22 cellular contexts compared by ENCODE assay signal in genomic region chrX:17596051-17596450, GRCh38.
DNase-seq lines count a peak whose midpoint lies in the region; ATAC-seq and TF ChIP-seq lines count a peak whose summit lies in the region.
"Had no signal": no experiment of that assay in that cellular context is flagged by ENCODE, and none has a peak within 500 bp of the region (broad histone marks: within the 10 kb centered on the region; RNA-seq: fewer than 3 reads in every experiment).

No MANE protein-coding gene starts in this region.

- H3K4me3 Mint-ChIP-seq in progenitor cell of endocrine pancreas (ENCODE audit: low read depth) = no peak overlapping the region
- H3K4me3 Mint-ChIP-seq: activated CD4-positive, alpha-beta memory T cell treated with anti-CD3 and anti-CD28 coated beads, Interleukin-2, amount 10 ng/mL, durations not matched to agents 7 days and 5 days; CD8-positive, alpha-beta memory T cell; H9 had no signal

- DNase-seq in EH (ENCODE audit: low read depth) (peak; percentile 41), PC-9 (no peak), epithelial cell of proximal tubule (ENCODE audit: low read depth) (no peak), progenitor cell of endocrine pancreas (ENCODE audit: low spot score, unreplicated experiment) (no peak), SIG-M5 treated with dmso at 0.1 percent for 504 hours (lab: John Stamatoyannopoulos, UW; ENCODE audit: unreplicated experiment) (no peak), NCI-H1930 (lab: John Stamatoyannopoulos, UW) (no peak), NCI-H128 (lab: John Stamatoyannopoulos, UW; ENCODE audit: unreplicated experiment) (no peak)
- DNase-seq: activated CD4-positive, alpha-beta memory T cell treated with anti-CD3 and anti-CD28 coated beads, Interleukin-2, amount 10 ng/mL, durations not matched to agents 7 days and 5 days; amniotic stem cell; caudate nucleus; CD8-positive, alpha-beta memory T cell; DMS79 treated with DMSO at 0.1 percent for 48 hours; esophagus squamous epithelium; H9; left ventricle myocardium superior; NK-92 treated with Interleukin-12 subunit alpha and Interleukin-12 subunit beta, amount 100 ng/mL, for 24 hours; psoas muscle; stimulated activated naive CD4-positive, alpha-beta T cell treated with Interleukin-2 at 50 U/mL for 16 hours; T-helper 9 cell had no signal

- H3K9me2 ChIP-seq in PC-9 (ENCODE audit: insufficient read depth) = no peaks in the 10 kb centered on the region

- H3K9me3 Mint-ChIP-seq in progenitor cell of endocrine pancreas (ENCODE audit: low read depth) = no peaks in the 10 kb centered on the region
- H3K9me3 Mint-ChIP-seq: activated CD4-positive, alpha-beta memory T cell treated with anti-CD3 and anti-CD28 coated beads, Interleukin-2, amount 10 ng/mL, durations not matched to agents 7 days and 5 days; H9 had no signal

- intact Hi-C loops in PC-9 (cut with micrococcal nuclease; ENCODE audit: unreplicated experiment) = no loop called here

- no TSS peak for BruUV-seq in PC-9 (replicated peaks; lab: Mats Ljungman, UMichigan)

- 0 out of 2 replicates have a peak, but pooled peaks cover 16% of the 10 kb centered on the region for H3K79me2 ChIP-seq in PC-9 (ENCODE audit: low read depth)

- H3K4me1 Mint-ChIP-seq in progenitor cell of endocrine pancreas (ENCODE audit: low read depth) = peaks cover 62% of the 10 kb centered on the region

- CTCF ChIA-PET in PC-9 (lab: Charles Lee) = interaction anchor here (0.7 kb wide), 1 partner anchor 1251 kb away, joined by 3 read pairs; no protein-coding TSS in a partner anchor

- H3K27me3 ChIP-seq in PC-9 (ENCODE audit: insufficient read depth, low read depth) = no peaks in the 10 kb centered on the region
- H3K27me3 ChIP-seq: esophagus squamous epithelium, tibial nerve had no signal

- peaks cover 3% of the 10 kb centered on the region for H3K36me3 Mint-ChIP-seq in progenitor cell of endocrine pancreas (ENCODE audit: insufficient read depth)
- H3K36me3 Mint-ChIP-seq: CD8-positive, alpha-beta memory T cell had no signal

- TF ChIP-seq CTCF in PC-9 (conservative IDR thresholded peaks at IDR 0.05) = no peak
- no peak for TF ChIP-seq CTCF in epithelial cell of proximal tubule (conservative IDR thresholded peaks at IDR 0.05; ENCODE audit: low read depth, low read length)
- no peak for TF ChIP-seq CTCF in progenitor cell of endocrine pancreas (IDR thresholded peaks at IDR 0.05; ENCODE audit: unreplicated experiment)

- ATAC-seq in GM18498 (IDR thresholded peaks at IDR 0.05; ENCODE audit: unreplicated experiment) = no peak
- ATAC-seq: left ventricle myocardium superior, psoas muscle had no signal

- H3K4me2 ChIP-seq in PC-9 = peak overlapping the region; percentile 54

- H4K20me1 ChIP-seq in PC-9 (ENCODE audit: insufficient read depth) = no peaks in the 10 kb centered on the region

- H3K4me3 ChIP-seq in PC-9 (no peak overlapping the region), epithelial cell of proximal tubule (ENCODE audit: low read depth, low read length) (peak overlapping the region; percentile 21)
- H3K4me3 ChIP-seq: esophagus squamous epithelium, psoas muscle, skin epidermis, tibial nerve had no signal

- no peaks in the 10 kb centered on the region for H3K27me3 Mint-ChIP-seq in progenitor cell of endocrine pancreas

- peak overlapping the region; percentile 75 for H3K27ac ChIP-seq in PC-9
- H3K27ac ChIP-seq: psoas muscle had no signal

- POLR2A ChIA-PET in PC-9 (lab: Charles Lee; ENCODE audit: unreplicated experiment) = no interaction called here

- peaks cover 27% of the 10 kb centered on the region; the same call in 1 of the 2 replicates for H3F3A ChIP-seq in PC-9 (ENCODE audit: insufficient read depth, low read depth)

- H2AFZ ChIP-seq in PC-9 = no peak overlapping the region

- peaks cover 55% of the 10 kb centered on the region for H3K4me1 ChIP-seq in PC-9 (replicated peaks; ENCODE audit: insufficient read depth)

- H3K36me3 ChIP-seq in PC-9 (ENCODE audit: low read depth) = no peaks in the 10 kb centered on the region
- H3K36me3 ChIP-seq: esophagus squamous epithelium, tibial nerve had no signal

- peak overlapping the region; percentile 87 for H3K27ac Mint-ChIP-seq in progenitor cell of endocrine pancreas
- H3K27ac Mint-ChIP-seq: activated CD4-positive, alpha-beta memory T cell treated with anti-CD3 and anti-CD28 coated beads, Interleukin-2, amount 10 ng/mL, durations not matched to agents 7 days and 5 days; CD8-positive, alpha-beta memory T cell had no signal

- H3K9me3 ChIP-seq in PC-9 (ENCODE audit: insufficient read depth, low read depth) = no peaks in the 10 kb centered on the region
- H3K9me3 ChIP-seq: esophagus squamous epithelium, psoas muscle, tibial nerve had no signal
